Comparison of ENCODE assay signal across 9 cellular contexts in genomic region chr19:55579766-55580621, GRCh38. TPM values are rescaled to one million over a fixed set of nuclear protein-coding genes. Genes with fewer than 3 reads are reported as not detected.
A peak's percentile ranks its signal among the peaks of the same experiment; 100 is the strongest.
DNase-seq lines count a peak whose midpoint lies in the region; ATAC-seq lines count a peak whose summit lies in the region.
"Had no signal": no experiment of that assay in that cellular context is flagged by ENCODE, and none has a peak within 500 bp of the region (broad histone marks: within the 10 kb centered on the region; RNA-seq: fewer than 3 reads in every experiment).

No MANE protein-coding gene starts in this region.

- intact Hi-C loops in activated T-helper 2 cell treated with anti-CD3 and anti-CD28 coated beads, Interferon-gamma antibody, Interleukin-2, Interleukin-4, amounts not matched to agents 10 μg/mL and 5 μg/mL and 100 μg/mL, durations not matched to agents 14 hours and 24 hours and 36 hours (cut with micrococcal nuclease): loop anchor here (1.0 kb wide), 2 partner anchors 19 to 25 kb away; partner anchors contain the start of genes FIZ1 and ZNF865
- intact Hi-C loops in left cardiac atrium (cut with DNase I): no loop called here

- H3K9me3 Mint-ChIP-seq in activated T-helper 2 cell treated with anti-CD3 and anti-CD28 coated beads, Interferon-gamma antibody, Interleukin-2, Interleukin-4, amounts not matched to agents 10 μg/mL and 5 μg/mL and 100 μg/mL, durations not matched to agents 14 hours and 24 hours and 36 hours: no peaks in the 10 kb centered on the region

- peaks cover 16% of the 10 kb centered on the region for H3K36me3 Mint-ChIP-seq in activated T-helper 2 cell treated with anti-CD3 and anti-CD28 coated beads, Interferon-gamma antibody, Interleukin-2, Interleukin-4, amounts not matched to agents 10 μg/mL and 5 μg/mL and 100 μg/mL, durations not matched to agents 14 hours and 24 hours and 36 hours (ENCODE audit: low read depth)

- peaks cover under 1% of the 10 kb centered on the region for H3K27me3 Mint-ChIP-seq in activated T-helper 2 cell treated with anti-CD3 and anti-CD28 coated beads, Interferon-gamma antibody, Interleukin-2, Interleukin-4, amounts not matched to agents 10 μg/mL and 5 μg/mL and 100 μg/mL, durations not matched to agents 14 hours and 24 hours and 36 hours (ENCODE audit: low read depth)

- DNase-seq in COR-L47 (lab: John Stamatoyannopoulos, UW): peak; percentile 11
- no peak for DNase-seq in activated T-helper 2 cell treated with anti-CD3 and anti-CD28 coated beads, Interferon-gamma antibody, Interleukin-2, Interleukin-4, amounts not matched to agents 10 μg/mL and 5 μg/mL and 100 μg/mL, durations not matched to agents 14 hours and 24 hours and 36 hours (ENCODE audit: low spot score)
- no peak for DNase-seq in left cardiac atrium
- peak; percentile 28 for DNase-seq in retina
- no peak for DNase-seq in amniotic stem cell (lab: John Stamatoyannopoulos, UW)
- no peak for DNase-seq in AML-193 (lab: John Stamatoyannopoulos, UW)

- H3K27ac Mint-ChIP-seq in activated T-helper 2 cell treated with anti-CD3 and anti-CD28 coated beads, Interferon-gamma antibody, Interleukin-2, Interleukin-4, amounts not matched to agents 10 μg/mL and 5 μg/mL and 100 μg/mL, durations not matched to agents 14 hours and 24 hours and 36 hours: peak overlapping the region; percentile 81

- peak overlapping the region; percentile 88 for H3K4me3 Mint-ChIP-seq in activated T-helper 2 cell treated with anti-CD3 and anti-CD28 coated beads, Interferon-gamma antibody, Interleukin-2, Interleukin-4, amounts not matched to agents 10 μg/mL and 5 μg/mL and 100 μg/mL, durations not matched to agents 14 hours and 24 hours and 36 hours (ENCODE audit: low read depth)

- peaks cover 15% of the 10 kb centered on the region for H3K4me1 Mint-ChIP-seq in activated T-helper 2 cell treated with anti-CD3 and anti-CD28 coated beads, Interferon-gamma antibody, Interleukin-2, Interleukin-4, amounts not matched to agents 10 μg/mL and 5 μg/mL and 100 μg/mL, durations not matched to agents 14 hours and 24 hours and 36 hours (ENCODE audit: low read depth)

- ATAC-seq in HG02610 (IDR thresholded peaks at IDR 0.05; ENCODE audit: unreplicated experiment) (peak; percentile 23), left cardiac atrium (peak; percentile 71 to 73), GM21390 (IDR thresholded peaks at IDR 0.05; ENCODE audit: unreplicated experiment) (no peak)

RNA-seq across cellular contexts. Expression of gene ZNF579, which starts 0.7 kb away (rescaled TPM):
- total RNA-seq in activated T-helper 2 cell treated with anti-CD3 and anti-CD28 coated beads, Interferon-gamma antibody, Interleukin-2, Interleukin-4, amounts not matched to agents 10 μg/mL and 5 μg/mL and 100 μg/mL, durations not matched to agents 14 hours and 24 hours and 36 hours: 8.2 and 10.7 TPM in 2 replicates
- 10 to 100 TPM; 10.8 to 12.7 TPM for total RNA-seq in left cardiac atrium

RNA-seq across cellular contexts. Expression of gene FIZ1, which starts 19.3 kb away (rescaled TPM):
- total RNA-seq in activated T-helper 2 cell treated with anti-CD3 and anti-CD28 coated beads, Interferon-gamma antibody, Interleukin-2, Interleukin-4, amounts not matched to agents 10 μg/mL and 5 μg/mL and 100 μg/mL, durations not matched to agents 14 hours and 24 hours and 36 hours: 18.2 and 18.9 TPM in 2 replicates
- total RNA-seq in left cardiac atrium: 10 to 100 TPM; 14.5 to 17.0 TPM

RNA-seq across cellular contexts. Expression of gene ZNF524, which starts 20.1 kb away (rescaled TPM):
- total RNA-seq in activated T-helper 2 cell treated with anti-CD3 and anti-CD28 coated beads, Interferon-gamma antibody, Interleukin-2, Interleukin-4, amounts not matched to agents 10 μg/mL and 5 μg/mL and 100 μg/mL, durations not matched to agents 14 hours and 24 hours and 36 hours: 18.4 and 19.7 TPM in 2 replicates
- total RNA-seq in left cardiac atrium: 10 to 100 TPM; 14.1 to 18.7 TPM

RNA-seq across cellular contexts. Expression of gene ZNF865, which starts 25.5 kb away (rescaled TPM):
- 13.5 and 13.6 TPM in 2 replicates for total RNA-seq in activated T-helper 2 cell treated with anti-CD3 and anti-CD28 coated beads, Interferon-gamma antibody, Interleukin-2, Interleukin-4, amounts not matched to agents 10 μg/mL and 5 μg/mL and 100 μg/mL, durations not matched to agents 14 hours and 24 hours and 36 hours
- total RNA-seq in left cardiac atrium: 10 to 100 TPM; 16.2 to 20.2 TPM

RNA-seq across cellular contexts. Expression of gene SBK3, which starts 34.7 kb away (rescaled TPM):
- total RNA-seq in activated T-helper 2 cell treated with anti-CD3 and anti-CD28 coated beads, Interferon-gamma antibody, Interleukin-2, Interleukin-4, amounts not matched to agents 10 μg/mL and 5 μg/mL and 100 μg/mL, durations not matched to agents 14 hours and 24 hours and 36 hours: not detected in 2 replicates
- total RNA-seq in left cardiac atrium: 10 to 100 TPM; 55.3 to 62.7 TPM
- total RNA-seq: T-helper 1 cell treated with Interleukin-12 subunit alpha and Interleukin-12 subunit beta and Interleukin-4 antibody, amounts not matched to agents 30 ng/mL and 1 ng/mL, for 36 hours had no signal

Comparison
In these comparisons a context has a peak if more than half of its experiments do, and no peak if none do; other contexts are left out.
1. DNase-seq: peak in COR-L47 (single experiment) and retina (single experiment); none in activated T-helper 2 cell treated with anti-CD3 and anti-CD28 coated beads, Interferon-gamma antibody, Interleukin-2, Interleukin-4, amounts not matched to agents 10 μg/mL and 5 μg/mL and 100 μg/mL, durations not matched to agents 14 hours and 24 hours and 36 hours (single experiment), left cardiac atrium (single experiment), amniotic stem cell (single experiment) and AML-193 (0 of 2).